1 cellular context compared by ENCODE assay signal in genomic region chr11:126165366-126166156, GRCh38.
TF ChIP-seq lines count a peak whose summit lies in the region.

No MANE protein-coding gene starts in this region.

TF ChIP-seq in HepG2, 621 proteins besides CTCF, POLR2A, EP300 and RAD21 (continued from another document and continues in another):
- TF ChIP-seq GLMP (CRISPR knock-in tag; IDR thresholded peaks at IDR 0.05; ENCODE audit: borderline replicate concordance) (no peak), ZNF879 (CRISPR knock-in tag; IDR thresholded peaks at IDR 0.05) (no peak), TAF15 (IDR thresholded peaks at IDR 0.05; ENCODE audit: low read depth, low read length, poor library complexity, severe bottlenecking) (no peak), ZBTB14 (CRISPR knock-in tag; IDR thresholded peaks at IDR 0.05) (no peak), ZBTB7B (CRISPR knock-in tag; IDR thresholded peaks at IDR 0.05) (0 out of 2 replicates have a peak, but pooled peaks have one; percentile 33), HDAC2 (CRISPR knock-in tag; IDR thresholded peaks at IDR 0.05) (peak; percentile 46; the same call in 1 of the 2 replicates), CREBL2 (CRISPR knock-in tag; IDR thresholded peaks at IDR 0.05; ENCODE audit: borderline replicate concordance) (no peak), PRPF4 (IDR thresholded peaks at IDR 0.05; ENCODE audit: low read depth, low read length, poor library complexity, severe bottlenecking) (no peak), DRAP1 (CRISPR knock-in tag; IDR thresholded peaks at IDR 0.05) (no peak), ZIK1 (CRISPR knock-in tag; IDR thresholded peaks at IDR 0.05; ENCODE audit: borderline replicate concordance, low read depth) (no peak), SAFB2 (CRISPR knock-in tag; IDR thresholded peaks at IDR 0.05; ENCODE audit: borderline replicate concordance, low read depth) (no peak), STAT5B (CRISPR knock-in tag; IDR thresholded peaks at IDR 0.05) (no peak), ATF4 (CRISPR knock-in tag; IDR thresholded peaks at IDR 0.05) (no peak), ZSCAN25 (CRISPR knock-in tag; IDR thresholded peaks at IDR 0.05) (peak; percentile 11; the same call in 1 of the 2 replicates), ZBTB21 (CRISPR knock-in tag; IDR thresholded peaks at IDR 0.05) (no peak), YY1 (IDR thresholded peaks at IDR 0.05; ENCODE audit: insufficient read depth, insufficient replicate concordance, low read depth, low read length) (peak; percentile 14), REL (CRISPR knock-in tag; conservative IDR thresholded peaks at IDR 0.05) (no peak), ZNF790 (CRISPR knock-in tag; IDR thresholded peaks at IDR 0.05; ENCODE audit: borderline replicate concordance) (no peak), NFIB (CRISPR knock-in tag; IDR thresholded peaks at IDR 0.05; ENCODE audit: borderline replicate concordance) (no peak), SIN3A (IDR thresholded peaks at IDR 0.05; ENCODE audit: borderline replicate concordance, low read depth, low read length) (no peak), FOXO4 (CRISPR knock-in tag; conservative IDR thresholded peaks at IDR 0.05) (no peak), ZNF329 (CRISPR knock-in tag; IDR thresholded peaks at IDR 0.05; ENCODE audit: low read depth) (no peak), POGK (CRISPR knock-in tag; conservative IDR thresholded peaks at IDR 0.05) (no peak), ELF4 (CRISPR knock-in tag; IDR thresholded peaks at IDR 0.05; ENCODE audit: borderline replicate concordance) (no peak), SNAPC5 (CRISPR knock-in tag; IDR thresholded peaks at IDR 0.05; ENCODE audit: borderline replicate concordance) (no peak), THAP8 (CRISPR knock-in tag; IDR thresholded peaks at IDR 0.05; ENCODE audit: borderline replicate concordance) (no peak), ZNF841 (CRISPR knock-in tag; IDR thresholded peaks at IDR 0.05; ENCODE audit: borderline replicate concordance) (no peak), ZSCAN5A (CRISPR knock-in tag; IDR thresholded peaks at IDR 0.05; ENCODE audit: borderline replicate concordance) (no peak), HNRNPH1 (optimal IDR thresholded peaks at IDR 0.05; ENCODE audit: low read depth, low read length) (no peak), GMEB1 (CRISPR knock-in tag; IDR thresholded peaks at IDR 0.05; ENCODE audit: borderline replicate concordance) (no peak), ZSCAN21 (CRISPR knock-in tag; IDR thresholded peaks at IDR 0.05; ENCODE audit: borderline replicate concordance) (no peak), THYN1 (CRISPR knock-in tag; IDR thresholded peaks at IDR 0.05; ENCODE audit: borderline replicate concordance, low read depth) (no peak), ZSCAN31 (CRISPR knock-in tag; IDR thresholded peaks at IDR 0.05; ENCODE audit: low read depth) (no peak), ZNF121 (CRISPR knock-in tag; IDR thresholded peaks at IDR 0.05) (no peak), ZBTB25 (CRISPR knock-in tag; IDR thresholded peaks at IDR 0.05) (no peak), CREM (IDR thresholded peaks at IDR 0.05) (no peak), CREM (CRISPR knock-in tag; IDR thresholded peaks at IDR 0.05) (no peak), NR2F2 (IDR thresholded peaks at IDR 0.05; ENCODE audit: borderline replicate concordance, low read depth) (no peak), SETDB1 (CRISPR knock-in tag; IDR thresholded peaks at IDR 0.05; ENCODE audit: borderline replicate concordance) (no peak), ZNF781 (CRISPR knock-in tag; IDR thresholded peaks at IDR 0.05; ENCODE audit: borderline replicate concordance, not compliant biosample characterization) (no peak), NFRKB (IDR thresholded peaks at IDR 0.05) (no peak), ZNF572 (CRISPR knock-in tag; IDR thresholded peaks at IDR 0.05) (0 out of 2 replicates have a peak, but pooled peaks have one; percentile 37), NR2C2 (CRISPR knock-in tag; IDR thresholded peaks at IDR 0.05; ENCODE audit: borderline replicate concordance) (no peak), SCMH1 (CRISPR knock-in tag; IDR thresholded peaks at IDR 0.05; ENCODE audit: borderline replicate concordance) (no peak), THAP7 (CRISPR knock-in tag; IDR thresholded peaks at IDR 0.05) (no peak), ZNF33A (CRISPR knock-in tag; IDR thresholded peaks at IDR 0.05; ENCODE audit: borderline replicate concordance) (no peak), ZNF770 (CRISPR knock-in tag; IDR thresholded peaks at IDR 0.05) (no peak), TBX2 (CRISPR knock-in tag; IDR thresholded peaks at IDR 0.05; ENCODE audit: borderline replicate concordance) (peak; percentile 58; the same call in 1 of the 2 replicates)
